23 cellular contexts compared by ENCODE assay signal in the genomic region with DNA sequence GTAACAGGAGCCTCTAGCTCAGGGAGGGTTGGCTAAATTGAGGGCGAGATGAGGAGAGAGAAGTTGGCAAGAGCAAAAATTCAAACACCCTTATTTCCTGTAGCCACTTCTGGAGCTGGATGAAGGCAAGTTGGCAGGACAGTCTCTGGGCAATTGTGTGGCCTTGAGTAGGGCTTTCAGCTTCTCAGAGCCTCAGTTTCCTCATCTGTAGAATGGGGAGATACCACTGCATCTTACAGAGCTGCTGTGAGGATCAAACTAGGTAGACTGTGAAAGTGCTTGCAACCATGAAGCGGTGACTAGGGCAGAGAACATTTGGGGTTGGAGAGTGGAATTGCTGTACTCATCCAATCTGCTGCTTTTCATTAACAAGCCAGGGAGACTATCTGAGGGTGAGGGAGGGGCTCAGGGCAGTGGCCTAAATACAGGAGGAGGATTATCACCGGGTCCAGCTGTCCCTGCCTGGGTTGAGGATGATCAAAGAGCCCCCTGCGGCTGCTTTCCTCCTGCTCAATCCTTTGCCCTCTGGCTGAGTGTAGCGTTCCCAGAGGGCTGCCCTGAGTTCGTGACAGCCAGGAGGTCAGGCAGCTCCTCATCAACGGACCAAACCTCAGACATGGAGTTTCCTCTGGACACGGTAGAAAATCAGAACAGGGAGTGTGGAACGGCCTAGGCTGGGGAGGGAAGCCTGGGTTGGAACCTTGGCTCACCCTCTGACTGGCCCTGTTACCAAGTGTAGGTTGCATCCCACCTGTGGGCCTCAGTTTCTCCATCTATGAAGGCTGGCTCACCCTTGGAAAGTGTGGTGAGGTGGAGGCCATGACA. TPM values are rescaled to one million over a fixed set of nuclear protein-coding genes. Genes with fewer than 3 reads are reported as not detected.
DNase-seq lines count a peak whose midpoint lies in the region; ATAC-seq, FAIRE-seq and TF ChIP-seq lines count a peak whose summit lies in the region.
"Had no signal": no experiment of that assay in that cellular context is flagged by ENCODE, and none has a peak within 500 bp of the region (broad histone marks: within the 10 kb centered on the region; RNA-seq: fewer than 3 reads in every experiment).

No MANE protein-coding gene starts in this region.

- CTCF ChIA-PET in activated CD8-positive, alpha-beta memory T cell treated with anti-CD3 and anti-CD28 coated beads, Interleukin-2, amount 10 ng/mL, durations not matched to agents 7 days and 5 days (lab: Charles Lee) = interaction anchor here (0.8 to 1.8 kb wide), 2 partner anchors 127 to 128 kb away, joined by 3 to 7 read pairs; no protein-coding TSS in a partner anchor

- H3K4me2 ChIP-seq in neural progenitor cell = peak overlapping the region; percentile 13
- H3K4me2 ChIP-seq: A549 had no signal

- ATAC-seq in activated CD8-positive, alpha-beta memory T cell treated with anti-CD3 and anti-CD28 coated beads, Interleukin-2, amount 10 ng/mL, durations not matched to agents 7 days and 5 days = no peak
- ATAC-seq: A549 had no signal

- peaks cover 33% of the 10 kb centered on the region for H3K27me3 ChIP-seq in bronchial epithelial cell (ENCODE audit: control insufficient read depth, insufficient read depth, low read length)
- H3K27me3 ChIP-seq in neural progenitor cell = peaks cover 55% of the 10 kb centered on the region
- no peaks in the 10 kb centered on the region for H3K27me3 ChIP-seq in prostate gland (replicated peaks; ENCODE audit: insufficient read depth)

- H3K9ac ChIP-seq in neural progenitor cell = no peak overlapping the region

- no peak overlapping the region for H3K4me3 ChIP-seq in bronchial epithelial cell (ENCODE audit: low read depth, low read length)
- H3K4me3 ChIP-seq in neural progenitor cell = no peak overlapping the region
- no peak overlapping the region for H3K4me3 ChIP-seq in prostate gland
- H3K4me3 ChIP-seq: A549 had no signal

- H3K27me3 Mint-ChIP-seq in activated CD8-positive, alpha-beta memory T cell treated with anti-CD3 and anti-CD28 coated beads, Interleukin-2, amount 10 ng/mL, durations not matched to agents 7 days and 5 days = peaks cover 37% of the 10 kb centered on the region
- H3K27me3 Mint-ChIP-seq in neural progenitor cell (ENCODE audit: insufficient read depth, low read depth) (peaks cover 32% of the 10 kb centered on the region), type B pancreatic cell (peaks cover 43% of the 10 kb centered on the region)

- DNase-seq in activated CD8-positive, alpha-beta memory T cell treated with anti-CD3 and anti-CD28 coated beads, Interleukin-2, amount 50 U/mL, for 48 hours = peak; percentile 23
- no peak for DNase-seq in activated CD8-positive, alpha-beta memory T cell treated with anti-CD3 and anti-CD28 coated beads, Interleukin-2, amount 10 ng/mL, durations not matched to agents 7 days and 5 days
- DNase-seq in bronchial epithelial cell (ENCODE audit: low read depth) (no peak), neural progenitor cell (ENCODE audit: low spot score) (peak; percentile 56), type B pancreatic cell (ENCODE audit: extremely low spot score, unreplicated experiment) (peak; percentile 56), activated gamma-delta T cell (lab: John Stamatoyannopoulos, UW) (no peak), A172 (ENCODE audit: low spot score) (no peak), prostate gland (ENCODE audit: low spot score) (no peak)
- DNase-seq: C1 segment of cervical spinal cord; HFFc6; NCI-H1105; NCI-H1694 treated with DMSO at 0.1 percent for 48 hours; NCI-H2107; NCI-H2227 treated with DMSO at 0.1 percent for 48 hours; NCI-H526; NK-92 treated with Interleukin-12 subunit alpha and Interleukin-12 subunit beta, amount 100 ng/mL, for 24 hours; SHP77 treated with DMSO at 0.1 percent for 48 hours had no signal

- no peaks in the 10 kb centered on the region for H3K36me3 Mint-ChIP-seq in activated CD8-positive, alpha-beta memory T cell treated with anti-CD3 and anti-CD28 coated beads, Interleukin-2, amount 10 ng/mL, durations not matched to agents 7 days and 5 days
- no peaks in the 10 kb centered on the region for H3K36me3 Mint-ChIP-seq in neural progenitor cell
- no peaks in the 10 kb centered on the region for H3K36me3 Mint-ChIP-seq in type B pancreatic cell
- H3K36me3 Mint-ChIP-seq: IgD-negative memory B cell had no signal

- 85% methylated on average over 9 of the region's 9 CpGs for WGBS in prostate gland

- H3K36me3 ChIP-seq in bronchial epithelial cell (ENCODE audit: control insufficient read depth, insufficient read depth, low read length) (no peaks in the 10 kb centered on the region), neural progenitor cell (no peaks in the 10 kb centered on the region), prostate gland (no peaks in the 10 kb centered on the region)

- no peak overlapping the region for H2AFZ ChIP-seq in neural progenitor cell (replicated peaks)

- peaks cover 45% of the 10 kb centered on the region for H3K4me1 ChIP-seq in neural progenitor cell
- no peaks in the 10 kb centered on the region for H3K4me1 ChIP-seq in prostate gland (replicated peaks)

- TF ChIP-seq POLR2A in prostate gland (IDR thresholded peaks at IDR 0.05) = no peak

- no peaks in the 10 kb centered on the region for H4K20me1 ChIP-seq in neural progenitor cell (ENCODE audit: low read depth)

- no peak overlapping the region for H3K27ac Mint-ChIP-seq in activated CD8-positive, alpha-beta memory T cell treated with anti-CD3 and anti-CD28 coated beads, Interleukin-2, amount 10 ng/mL, durations not matched to agents 7 days and 5 days
- no peak overlapping the region for H3K27ac Mint-ChIP-seq in neural progenitor cell
- no peak overlapping the region for H3K27ac Mint-ChIP-seq in type B pancreatic cell
- H3K27ac Mint-ChIP-seq: HFFc6 had no signal

- H3K9me3 ChIP-seq in neural progenitor cell (ENCODE audit: low read depth) (no peaks in the 10 kb centered on the region), prostate gland (no peaks in the 10 kb centered on the region)
- H3K9me3 ChIP-seq: A549 had no signal

- no peak overlapping the region for H3K4me3 Mint-ChIP-seq in activated CD8-positive, alpha-beta memory T cell treated with anti-CD3 and anti-CD28 coated beads, Interleukin-2, amount 10 ng/mL, durations not matched to agents 7 days and 5 days
- H3K4me3 Mint-ChIP-seq in neural progenitor cell (peak overlapping the region; percentile 34), type B pancreatic cell (no peak overlapping the region)
- H3K4me3 Mint-ChIP-seq: HFFc6, IgD-negative memory B cell had no signal

- intact Hi-C loops in prostate gland (cut with DNase I) = no loop called here

- TF ChIP-seq CTCF in bronchial epithelial cell (IDR thresholded peaks at IDR 0.05; ENCODE audit: insufficient read depth, low read length, severe bottlenecking) (no peak), neural progenitor cell (IDR thresholded peaks at IDR 0.05) (no peak), type B pancreatic cell (conservative IDR thresholded peaks at IDR 0.05) (no peak), prostate gland (IDR thresholded peaks at IDR 0.05) (no peak)

- H3K79me2 ChIP-seq in neural progenitor cell (ENCODE audit: low read depth) = no peaks in the 10 kb centered on the region

- H3F3A ChIP-seq in neural progenitor cell (ENCODE audit: low read depth) = peaks cover 14% of the 10 kb centered on the region

- peaks cover 4% of the 10 kb centered on the region for H3K4me1 Mint-ChIP-seq in activated CD8-positive, alpha-beta memory T cell treated with anti-CD3 and anti-CD28 coated beads, Interleukin-2, amount 10 ng/mL, durations not matched to agents 7 days and 5 days
- peaks cover 50% of the 10 kb centered on the region for H3K4me1 Mint-ChIP-seq in neural progenitor cell
- H3K4me1 Mint-ChIP-seq in type B pancreatic cell (ENCODE audit: unreplicated experiment) = peaks cover 34% of the 10 kb centered on the region

- H3K9me3 Mint-ChIP-seq in activated CD8-positive, alpha-beta memory T cell treated with anti-CD3 and anti-CD28 coated beads, Interleukin-2, amount 10 ng/mL, durations not matched to agents 7 days and 5 days (ENCODE audit: low read depth) = no peaks in the 10 kb centered on the region
- H3K9me3 Mint-ChIP-seq in neural progenitor cell = peaks cover 11% of the 10 kb centered on the region
- no peaks in the 10 kb centered on the region for H3K9me3 Mint-ChIP-seq in type B pancreatic cell
- H3K9me3 Mint-ChIP-seq: HFFc6 had no signal

- no peak overlapping the region for H3K27ac ChIP-seq in neural progenitor cell
- H3K27ac ChIP-seq in prostate gland = no peak overlapping the region

- FAIRE-seq in bronchial epithelial cell (lab: Jason Lieb, UNC) = peak; percentile 94
- FAIRE-seq: A549, H54 had no signal

RNA-seq across cellular contexts. Expression of a gene that starts 23.7 kb away (rescaled TPM):
- not detected for total RNA-seq in activated CD8-positive, alpha-beta memory T cell treated with anti-CD3 and anti-CD28 coated beads, Interleukin-2, amount 10 ng/mL, durations not matched to agents 7 days and 5 days
- not detected in 2 replicates for total RNA-seq in bronchial epithelial cell
- total RNA-seq in neural progenitor cell (ENCODE audit: low replicate concordance) = not detected in 2 replicates
- total RNA-seq in type B pancreatic cell (ENCODE audit: low replicate concordance) = not detected in 2 replicates
- total RNA-seq in A172 (2014; rRNA removed; shearing (Covaris generic)) = not detected in 2 replicates
- under 1 TPM in 1 of 2 donors, not detected in 1; 0.46 TPM for total RNA-seq in prostate gland
- total RNA-seq: HFFc6, LHCN-M2, OCI-LY7, RPMI7951 had no signal

Comparison
In these comparisons a context has a peak if more than half of its experiments do, and no peak if none do; other contexts are left out.
1. DNase-seq: peak in activated CD8-positive, alpha-beta memory T cell treated with anti-CD3 and anti-CD28 coated beads, Interleukin-2, amount 50 U/mL, for 48 hours (single experiment), neural progenitor cell (single experiment) and type B pancreatic cell (single experiment); none in activated CD8-positive, alpha-beta memory T cell treated with anti-CD3 and anti-CD28 coated beads, Interleukin-2, amount 10 ng/mL, durations not matched to agents 7 days and 5 days (single experiment), bronchial epithelial cell (single experiment), activated gamma-delta T cell (single experiment), A172 (single experiment) and prostate gland (single experiment).